In genomic region chr17:73941919-73942530, GRCh38 we compare ENCODE assay signal across 30 cellular contexts.
"Had no signal": no experiment of that assay in that cellular context is flagged by ENCODE, and none has a peak within 500 bp of the region (broad histone marks: within the 10 kb centered on the region; RNA-seq: fewer than 3 reads in every experiment).

No MANE protein-coding gene starts in this region.

- H3K9me3 ChIP-seq: adrenal gland, body of pancreas, colonic mucosa, esophagus squamous epithelium, gastroesophageal sphincter had no signal

- H3K4me3 ChIP-seq: adrenal gland, body of pancreas, colonic mucosa, esophagus squamous epithelium, gastroesophageal sphincter had no signal

- ATAC-seq: activated CD4-positive, CD25-positive, alpha-beta regulatory T cell treated with anti-CD3 and anti-CD28 coated beads, Interleukin-2, amount 50 U/mL, for 24 hours; activated naive CD8-positive, alpha-beta T cell treated with anti-CD3 and anti-CD28 coated beads, Interleukin-2, amount 50 U/mL, for 24 hours; body of pancreas; gastroesophageal sphincter; T-helper 17 cell had no signal

- H3K36me3 ChIP-seq: adrenal gland, colonic mucosa, esophagus squamous epithelium, gastroesophageal sphincter, WERI-Rb-1 had no signal

- DNase-seq: activated B cell treated with CpG ODN at 0.5 μM for 24 hours; activated CD4-positive, alpha-beta memory T cell treated with anti-CD3 and anti-CD28 coated beads, Interleukin-2, amount 10 ng/mL, durations not matched to agents 7 days and 5 days; activated CD4-positive, alpha-beta T cell treated with anti-CD3 and anti-CD28 coated beads, Interleukin-2, amount 10 ng/mL, durations not matched to agents 7 days and 5 days; activated CD4-positive, alpha-beta T cell treated with anti-CD3 and anti-CD28 coated beads, Interleukin-2, amount 50 U/mL, for 4 hours; activated effector memory CD4-positive, alpha-beta T cell treated with anti-CD3 and anti-CD28 coated beads, Interleukin-2, amount 50 U/mL, for 16 hours; activated naive CD4-positive, alpha-beta T cell treated with anti-CD3 and anti-CD28 coated beads for 36 hours; activated naive CD8-positive, alpha-beta T cell treated with anti-CD3 and anti-CD28 coated beads for 36 hours; activated naive CD8-positive, alpha-beta T cell treated with anti-CD3 and anti-CD28 coated beads, Interleukin-2, amount 50 U/mL, for 24 hours; activated T-cell treated with anti-CD3 and anti-CD28 coated beads, Interleukin-2, amount 50 U/mL, for 1 hour; activated T-cell treated with anti-CD3 and anti-CD28 coated beads, Interleukin-2, amount 50 U/mL, for 48 hours; adrenal gland; amygdala; aorta; body of pancreas; caudate nucleus; colonic mucosa; effector memory CD4-positive, alpha-beta T cell; erythroblast; esophagus squamous epithelium; foreskin melanocyte; T-helper 1 cell; T-helper 17 cell; T1000; WERI-Rb-1 had no signal

- H3K4me1 Mint-ChIP-seq: activated B cell treated with CpG ODN at 0.5 μM for 24 hours; activated CD4-positive, alpha-beta memory T cell treated with anti-CD3 and anti-CD28 coated beads, Interleukin-2, amount 10 ng/mL, durations not matched to agents 7 days and 5 days; activated CD4-positive, alpha-beta T cell treated with anti-CD3 and anti-CD28 coated beads, Interleukin-2, amount 10 ng/mL, durations not matched to agents 7 days and 5 days; activated naive CD4-positive, alpha-beta T cell treated with anti-CD3 and anti-CD28 coated beads, Interleukin-2, amount 50 U/mL, for 24 hours; activated naive CD8-positive, alpha-beta T cell treated with anti-CD3 and anti-CD28 coated beads for 36 hours; activated naive CD8-positive, alpha-beta T cell treated with anti-CD3 and anti-CD28 coated beads, Interleukin-2, amount 50 U/mL, for 24 hours; T-helper 17 cell had no signal

- H3K27me3 ChIP-seq: adrenal gland, body of pancreas, colonic mucosa had no signal

- H3K36me3 Mint-ChIP-seq: activated naive CD4-positive, alpha-beta T cell treated with anti-CD3 and anti-CD28 coated beads, Interleukin-2, amount 50 U/mL, for 24 hours; activated naive CD8-positive, alpha-beta T cell treated with anti-CD3 and anti-CD28 coated beads for 36 hours had no signal

- H3K27ac Mint-ChIP-seq: activated B cell treated with CpG ODN at 0.5 μM for 24 hours; activated CD4-positive, alpha-beta memory T cell treated with anti-CD3 and anti-CD28 coated beads, Interleukin-2, amount 10 ng/mL, durations not matched to agents 7 days and 5 days; activated CD4-positive, alpha-beta T cell treated with anti-CD3 and anti-CD28 coated beads, Interleukin-2, amount 10 ng/mL, durations not matched to agents 7 days and 5 days; activated naive CD4-positive, alpha-beta T cell treated with anti-CD3 and anti-CD28 coated beads for 36 hours; activated naive CD4-positive, alpha-beta T cell treated with anti-CD3 and anti-CD28 coated beads, Interleukin-2, amount 50 U/mL, for 24 hours; activated naive CD8-positive, alpha-beta T cell treated with anti-CD3 and anti-CD28 coated beads for 36 hours; activated naive CD8-positive, alpha-beta T cell treated with anti-CD3 and anti-CD28 coated beads, Interleukin-2, amount 50 U/mL, for 24 hours; activated T-helper 1 cell treated with anti-CD3 and anti-CD28 coated beads, Interleukin-12 subunit alpha, Interleukin-12 subunit beta, Interleukin-2, Interleukin-4 antibody, amounts not matched to agents 30 ng/mL and 10 ng/mL and 1 ng/mL, durations not matched to agents 14 hours and 24 hours and 36 hours; activated T-helper 2 cell treated with anti-CD3 and anti-CD28 coated beads, Interferon-gamma antibody, Interleukin-2, Interleukin-4, amounts not matched to agents 10 μg/mL and 5 μg/mL and 100 μg/mL, durations not matched to agents 14 hours and 24 hours and 36 hours; T-helper 17 cell; T-helper 2 cell treated with Interferon-gamma antibody and Interleukin-4, amounts not matched to agents 5 μg/mL and 100 μg/mL, for 36 hours had no signal

- H3K4me1 ChIP-seq: adrenal gland, body of pancreas, colonic mucosa, esophagus squamous epithelium, gastroesophageal sphincter had no signal

- H3K9me3 Mint-ChIP-seq: activated B cell treated with CpG ODN at 0.5 μM for 24 hours; activated CD4-positive, alpha-beta memory T cell treated with anti-CD3 and anti-CD28 coated beads, Interleukin-2, amount 10 ng/mL, durations not matched to agents 7 days and 5 days; activated CD4-positive, alpha-beta T cell treated with anti-CD3 and anti-CD28 coated beads, Interleukin-2, amount 10 ng/mL, durations not matched to agents 7 days and 5 days; activated naive CD4-positive, alpha-beta T cell treated with anti-CD3 and anti-CD28 coated beads for 36 hours; activated naive CD4-positive, alpha-beta T cell treated with anti-CD3 and anti-CD28 coated beads, Interleukin-2, amount 50 U/mL, for 24 hours; activated naive CD8-positive, alpha-beta T cell treated with anti-CD3 and anti-CD28 coated beads for 36 hours; activated naive CD8-positive, alpha-beta T cell treated with anti-CD3 and anti-CD28 coated beads, Interleukin-2, amount 50 U/mL, for 24 hours; activated T-helper 1 cell treated with anti-CD3 and anti-CD28 coated beads, Interleukin-12 subunit alpha, Interleukin-12 subunit beta, Interleukin-2, Interleukin-4 antibody, amounts not matched to agents 30 ng/mL and 10 ng/mL and 1 ng/mL, durations not matched to agents 14 hours and 24 hours and 36 hours; activated T-helper 2 cell treated with anti-CD3 and anti-CD28 coated beads, Interferon-gamma antibody, Interleukin-2, Interleukin-4, amounts not matched to agents 10 μg/mL and 5 μg/mL and 100 μg/mL, durations not matched to agents 14 hours and 24 hours and 36 hours; T-helper 2 cell treated with Interferon-gamma antibody and Interleukin-4, amounts not matched to agents 5 μg/mL and 100 μg/mL, for 36 hours had no signal

- H3K27me3 Mint-ChIP-seq: activated naive CD4-positive, alpha-beta T cell treated with anti-CD3 and anti-CD28 coated beads, Interleukin-2, amount 50 U/mL, for 24 hours had no signal

- H3K4me3 Mint-ChIP-seq: activated B cell treated with CpG ODN at 0.5 μM for 24 hours; activated CD4-positive, alpha-beta memory T cell treated with anti-CD3 and anti-CD28 coated beads, Interleukin-2, amount 10 ng/mL, durations not matched to agents 7 days and 5 days; activated CD4-positive, alpha-beta T cell treated with anti-CD3 and anti-CD28 coated beads, Interleukin-2, amount 10 ng/mL, durations not matched to agents 7 days and 5 days; activated naive CD4-positive, alpha-beta T cell treated with anti-CD3 and anti-CD28 coated beads for 36 hours; activated naive CD4-positive, alpha-beta T cell treated with anti-CD3 and anti-CD28 coated beads, Interleukin-2, amount 50 U/mL, for 24 hours; activated naive CD8-positive, alpha-beta T cell treated with anti-CD3 and anti-CD28 coated beads for 36 hours; activated naive CD8-positive, alpha-beta T cell treated with anti-CD3 and anti-CD28 coated beads, Interleukin-2, amount 50 U/mL, for 24 hours; activated T-helper 1 cell treated with anti-CD3 and anti-CD28 coated beads, Interleukin-12 subunit alpha, Interleukin-12 subunit beta, Interleukin-2, Interleukin-4 antibody, amounts not matched to agents 30 ng/mL and 10 ng/mL and 1 ng/mL, durations not matched to agents 14 hours and 24 hours and 36 hours; T-helper 17 cell; T-helper 2 cell treated with Interferon-gamma antibody and Interleukin-4, amounts not matched to agents 5 μg/mL and 100 μg/mL, for 36 hours had no signal

- H3K27ac ChIP-seq: adrenal gland, body of pancreas, colonic mucosa, esophagus squamous epithelium, gastroesophageal sphincter, WERI-Rb-1 had no signal
